Comparison of ENCODE assay signal across 8 cellular contexts in the genomic region with DNA sequence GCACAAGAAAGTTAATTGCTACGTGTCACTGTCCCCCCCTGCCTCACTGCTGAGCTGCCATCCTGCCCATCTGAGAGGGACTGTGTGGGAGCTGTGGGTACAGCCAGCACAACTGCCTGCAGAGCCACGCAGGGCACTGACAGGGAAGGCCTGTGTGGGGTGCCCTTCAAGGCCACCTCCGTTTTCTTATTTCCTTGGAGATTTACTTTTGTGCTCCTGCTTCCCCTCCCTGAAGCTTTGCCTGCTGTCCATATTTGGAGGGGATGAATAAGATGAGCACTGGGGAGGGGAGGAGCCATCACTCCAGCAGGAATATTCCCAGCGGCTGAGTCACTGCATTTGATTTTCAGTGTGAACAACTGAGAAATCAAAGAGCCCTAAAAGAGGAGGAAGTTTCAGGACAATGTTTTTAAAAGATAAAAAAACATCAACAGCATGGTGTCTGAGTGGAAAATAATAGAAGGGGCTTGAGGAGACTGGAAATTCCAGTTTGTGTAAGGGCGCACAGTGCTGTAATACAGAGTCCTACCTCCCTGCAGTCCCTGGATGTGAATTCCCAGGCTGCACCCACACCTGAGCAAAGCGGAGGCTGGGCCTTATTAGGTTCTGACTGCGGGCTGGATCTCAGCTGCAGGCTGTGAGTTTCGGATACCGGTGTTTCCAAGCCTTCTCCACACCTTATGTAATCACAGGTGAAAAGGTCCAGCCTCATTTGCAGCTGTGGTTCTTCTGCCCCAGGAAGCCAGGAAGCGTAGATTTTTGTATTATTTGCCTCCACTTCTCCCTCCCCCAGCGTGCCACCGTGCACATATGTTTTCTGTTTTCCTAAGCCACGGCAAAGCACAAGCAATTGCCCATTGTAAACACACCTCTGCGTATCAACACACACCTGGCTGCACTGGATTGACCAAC.
DNase-seq lines count a peak whose midpoint lies in the region; ATAC-seq and TF ChIP-seq lines count a peak whose summit lies in the region.

No MANE protein-coding gene starts in this region.

- no peaks in the 10 kb centered on the region for H3K27me3 ChIP-seq in PC-3 (ENCODE audit: low read length)

- H3K36me3 Mint-ChIP-seq in activated naive CD8-positive, alpha-beta T cell treated with anti-CD3 and anti-CD28 coated beads, Interleukin-2, amount 50 U/mL, for 24 hours (ENCODE audit: low read depth): peaks cover 28% of the 10 kb centered on the region

- peaks cover 39% of the 10 kb centered on the region for H3K4me1 Mint-ChIP-seq in activated naive CD8-positive, alpha-beta T cell treated with anti-CD3 and anti-CD28 coated beads, Interleukin-2, amount 50 U/mL, for 24 hours

- ATAC-seq in PC-3: peak; percentile 86
- no peak for ATAC-seq in activated naive CD8-positive, alpha-beta T cell treated with anti-CD3 and anti-CD28 coated beads, Interleukin-2, amount 50 U/mL, for 24 hours

- H4K20me1 ChIP-seq in PC-3 (ENCODE audit: low read length): no peaks in the 10 kb centered on the region

- no peaks in the 10 kb centered on the region for H3K27me3 Mint-ChIP-seq in activated naive CD8-positive, alpha-beta T cell treated with anti-CD3 and anti-CD28 coated beads, Interleukin-2, amount 50 U/mL, for 24 hours

- BruUV-seq in PC-3 (replicated peaks; lab: Mats Ljungman, UMichigan): no TSS peak

- H3F3A ChIP-seq in PC-3 (ENCODE audit: low read length, unreplicated experiment): no peaks in the 10 kb centered on the region

- intact Hi-C loops in PC-3 (cut with micrococcal nuclease): no loop called here

- peak overlapping the region; percentile 39 for H3K9ac ChIP-seq in PC-3 (ENCODE audit: low read length)

- POLR2A ChIA-PET in PC-3 (lab: Charles Lee; ENCODE audit: unreplicated experiment): no interaction called here

- peak overlapping the region; percentile 69 for H3K4me2 ChIP-seq in PC-3 (ENCODE audit: low read length)

- no peaks in the 10 kb centered on the region for H3K9me2 ChIP-seq in PC-3 (replicated peaks; ENCODE audit: low read length)

- H3K4me3 ChIP-seq in PC-3 (ENCODE audit: low read length): peak overlapping the region; percentile 23; the same call in 1 of the 2 replicates
- no peak overlapping the region for H3K4me3 ChIP-seq in fibroblast of mammary gland (ENCODE audit: control insufficient read depth, low read depth, low read length)

- H2AFZ ChIP-seq in PC-3 (ENCODE audit: low read length): peak overlapping the region; percentile 28

- no peaks in the 10 kb centered on the region for H3K79me2 ChIP-seq in PC-3 (ENCODE audit: low read length)

- peak; percentile 39 for DNase-seq in DMS 273 (lab: John Stamatoyannopoulos, UW; ENCODE audit: unreplicated experiment)
- DNase-seq in DMS 273 treated with DMSO at 0.1 percent for 48 hours (lab: John Stamatoyannopoulos, UW): no peak
- DNase-seq in PC-3: peak; percentile 76
- peak; percentile 73 for DNase-seq in fibroblast of mammary gland (ENCODE audit: low read depth)
- peak; percentile 80 for DNase-seq in putamen (ENCODE audit: low spot score)
- DNase-seq in activated naive CD8-positive, alpha-beta T cell treated with anti-CD3 and anti-CD28 coated beads, Interleukin-2, amount 50 U/mL, for 24 hours: no peak
- no peak for DNase-seq in ecto neural progenitor cell (ENCODE audit: low spot score)
- DNase-seq in GDM1 (lab: John Stamatoyannopoulos, UW): no peak

- H3K27ac ChIP-seq in PC-3 (ENCODE audit: low read length): peak overlapping the region; percentile 83

- H3K4me3 Mint-ChIP-seq in activated naive CD8-positive, alpha-beta T cell treated with anti-CD3 and anti-CD28 coated beads, Interleukin-2, amount 50 U/mL, for 24 hours: no peak overlapping the region

- no peaks in the 10 kb centered on the region for H3K9me3 ChIP-seq in PC-3 (ENCODE audit: low read length)

- H3K27ac Mint-ChIP-seq in activated naive CD8-positive, alpha-beta T cell treated with anti-CD3 and anti-CD28 coated beads, Interleukin-2, amount 50 U/mL, for 24 hours: no peak overlapping the region

- no peaks in the 10 kb centered on the region for H3K9me3 Mint-ChIP-seq in activated naive CD8-positive, alpha-beta T cell treated with anti-CD3 and anti-CD28 coated beads, Interleukin-2, amount 50 U/mL, for 24 hours

- no peaks in the 10 kb centered on the region for H3K36me3 ChIP-seq in PC-3 (ENCODE audit: low read depth, low read length)

- no peak for TF ChIP-seq CTCF in PC-3 (conservative IDR thresholded peaks at IDR 0.05; ENCODE audit: low read depth, low read length)
- no peak for TF ChIP-seq CTCF in fibroblast of mammary gland (conservative IDR thresholded peaks at IDR 0.05; ENCODE audit: control insufficient read depth, insufficient read depth, low read depth, low read length)

- H3K4me1 ChIP-seq in PC-3 (ENCODE audit: insufficient read depth, low read length): peaks cover 55% of the 10 kb centered on the region

- CTCF ChIA-PET in PC-3 (lab: Charles Lee): no interaction called here

Comparison
In these comparisons a context has a peak if more than half of its experiments do, and no peak if none do; other contexts are left out.
1. DNase-seq: peak in DMS 273 (single experiment), PC-3 (single experiment), fibroblast of mammary gland (single experiment) and putamen (single experiment); none in DMS 273 treated with DMSO at 0.1 percent for 48 hours (single experiment), activated naive CD8-positive, alpha-beta T cell treated with anti-CD3 and anti-CD28 coated beads, Interleukin-2, amount 50 U/mL, for 24 hours (single experiment), ecto neural progenitor cell (single experiment) and GDM1 (single experiment).